ENCODE assay signal across 20 cellular contexts in genomic region chr3:124962403-124962940, GRCh38. TPM values are rescaled to one million over a fixed set of nuclear protein-coding genes. Genes with fewer than 3 reads are reported as not detected.
"Had no signal": no experiment of that assay in that cellular context is flagged by ENCODE, and none has a peak within 500 bp of the region (broad histone marks: within the 10 kb centered on the region; RNA-seq: fewer than 3 reads in every experiment).

No MANE protein-coding gene starts in this region.

- H3K27ac Mint-ChIP-seq: activated CD4-positive, alpha-beta T cell treated with anti-CD3 and anti-CD28 coated beads for 36 hours; activated CD8-positive, alpha-beta T cell treated with anti-CD3 and anti-CD28 coated beads for 36 hours; natural killer cell; progenitor cell of endocrine pancreas; type B pancreatic cell had no signal

- H3K4me1 ChIP-seq: ascending aorta had no signal

- H3K27me3 Mint-ChIP-seq: activated CD4-positive, alpha-beta T cell treated with anti-CD3 and anti-CD28 coated beads for 36 hours; progenitor cell of endocrine pancreas; type B pancreatic cell had no signal

- H3K9me3 Mint-ChIP-seq: activated CD8-positive, alpha-beta T cell treated with anti-CD3 and anti-CD28 coated beads for 36 hours; natural killer cell; type B pancreatic cell had no signal

- DNase-seq: activated CD4-positive, alpha-beta T cell treated with anti-CD3 and anti-CD28 coated beads for 36 hours; activated CD8-positive, alpha-beta memory T cell treated with anti-CD3 and anti-CD28 coated beads, Interleukin-2, amount 50 U/mL, for 4 hours; activated CD8-positive, alpha-beta T cell treated with anti-CD3 and anti-CD28 coated beads for 36 hours; activated naive CD4-positive, alpha-beta T cell; natural killer cell; nucleus accumbens; right cardiac atrium; stimulated activated CD4-positive, alpha-beta T cell treated with anti-CD3 and anti-CD28 coated beads, Interleukin-12 subunit alpha, Interleukin-12 subunit beta, amount 100 ng/mL, for 4 hours; stimulated activated naive CD4-positive, alpha-beta T cell; substantia nigra; SW 1271; T-helper 9 cell had no signal

- H3K4me3 ChIP-seq: ascending aorta, lung had no signal

- H3K36me3 ChIP-seq: ascending aorta had no signal

- H3K9me3 ChIP-seq: ascending aorta had no signal

- H3K27me3 ChIP-seq: ascending aorta had no signal

- H3K4me3 Mint-ChIP-seq: activated CD4-positive, alpha-beta T cell treated with anti-CD3 and anti-CD28 coated beads for 36 hours; activated CD8-positive, alpha-beta T cell treated with anti-CD3 and anti-CD28 coated beads for 36 hours; natural killer cell; type B pancreatic cell had no signal

- H3K27ac ChIP-seq: ascending aorta had no signal

- H3K36me3 Mint-ChIP-seq: natural killer cell, type B pancreatic cell had no signal

RNA-seq across cellular contexts. Expression of gene MUC13, which starts 27.9 kb away (rescaled TPM):
- total RNA-seq: activated CD4-positive, alpha-beta T cell treated with anti-CD3 and anti-CD28 coated beads for 36 hours; activated CD8-positive, alpha-beta T cell treated with anti-CD3 and anti-CD28 coated beads for 36 hours; ascending aorta; bronchial epithelial cell; endothelial cell of umbilical vein; glomerular endothelial cell; progenitor cell of endocrine pancreas; right cardiac atrium had no signal
- polyA plus RNA-seq: endothelial cell of umbilical vein, fibroblast of lung had no signal
